ENCODE assay signal across 1 cellular context in the genomic region with DNA sequence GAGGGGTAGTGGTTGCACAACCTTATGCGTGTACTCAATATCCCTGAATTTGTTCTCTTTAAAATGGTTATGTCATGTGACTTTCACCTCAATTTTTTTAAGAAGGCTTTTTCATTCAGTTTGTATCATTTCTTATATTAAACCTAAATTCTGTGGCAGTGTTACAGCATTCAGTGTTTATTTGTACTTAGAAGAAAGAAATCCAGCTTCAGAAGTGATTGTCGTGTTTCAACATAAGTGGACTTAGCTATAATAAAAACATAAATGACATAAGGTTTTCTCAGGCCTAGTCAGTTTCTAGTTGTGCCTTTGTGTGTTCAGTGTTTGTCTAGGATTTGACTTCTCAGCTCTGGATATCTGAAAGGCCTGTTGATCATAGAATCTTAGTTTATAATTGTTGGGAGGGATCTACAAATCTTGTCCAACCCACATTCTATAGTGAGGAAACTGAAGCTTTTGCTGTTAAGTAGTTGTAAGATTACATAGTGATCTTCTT.
TF ChIP-seq lines count a peak whose summit lies in the region.

No MANE protein-coding gene starts in this region.

TF ChIP-seq in IMR-90, 13 proteins besides CTCF, POLR2A, EP300 and RAD21 (continued from another document):
- TF ChIP-seq, protein P1, sequence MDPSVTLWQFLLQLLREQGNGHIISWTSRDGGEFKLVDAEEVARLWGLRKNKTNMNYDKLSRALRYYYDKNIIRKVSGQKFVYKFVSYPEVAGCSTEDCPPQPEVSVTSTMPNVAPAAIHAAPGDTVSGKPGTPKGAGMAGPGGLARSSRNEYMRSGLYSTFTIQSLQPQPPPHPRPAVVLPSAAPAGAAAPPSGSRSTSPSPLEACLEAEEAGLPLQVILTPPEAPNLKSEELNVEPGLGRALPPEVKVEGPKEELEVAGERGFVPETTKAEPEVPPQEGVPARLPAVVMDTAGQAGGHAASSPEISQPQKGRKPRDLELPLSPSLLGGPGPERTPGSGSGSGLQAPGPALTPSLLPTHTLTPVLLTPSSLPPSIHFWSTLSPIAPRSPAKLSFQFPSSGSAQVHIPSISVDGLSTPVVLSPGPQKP (IDR thresholded peaks at IDR 0.05; ENCODE audit: borderline replicate concordance, low read depth, low read length): no peak
- TF ChIP-seq MAFK (IDR thresholded peaks at IDR 0.05; ENCODE audit: low read depth, low read length) (no peak), SMC3 (IDR thresholded peaks at IDR 0.05; ENCODE audit: low read depth, low read length) (no peak), FOS (IDR thresholded peaks at IDR 0.05; ENCODE audit: low read depth, low read length) (no peak), CHD1 (IDR thresholded peaks at IDR 0.05; ENCODE audit: low read depth, low read length) (no peak), MXI1 (IDR thresholded peaks at IDR 0.05; ENCODE audit: borderline replicate concordance, low read depth, low read length) (no peak), NFE2L2 (IDR thresholded peaks at IDR 0.05; ENCODE audit: low read depth, low read length) (no peak), RFX5 (IDR thresholded peaks at IDR 0.05; ENCODE audit: low read depth, low read length) (no peak), MAZ (IDR thresholded peaks at IDR 0.05; ENCODE audit: borderline replicate concordance, low read depth, low read length) (no peak), BHLHE40 (IDR thresholded peaks at IDR 0.05; ENCODE audit: low read depth, low read length) (no peak), CEBPB (IDR thresholded peaks at IDR 0.05; ENCODE audit: low read depth, low read length) (peak; percentile 22; the same call in 1 of the 2 replicates)
TF ChIP-seq in IMR-90: peak in this region for 2.
